In the genomic region with DNA sequence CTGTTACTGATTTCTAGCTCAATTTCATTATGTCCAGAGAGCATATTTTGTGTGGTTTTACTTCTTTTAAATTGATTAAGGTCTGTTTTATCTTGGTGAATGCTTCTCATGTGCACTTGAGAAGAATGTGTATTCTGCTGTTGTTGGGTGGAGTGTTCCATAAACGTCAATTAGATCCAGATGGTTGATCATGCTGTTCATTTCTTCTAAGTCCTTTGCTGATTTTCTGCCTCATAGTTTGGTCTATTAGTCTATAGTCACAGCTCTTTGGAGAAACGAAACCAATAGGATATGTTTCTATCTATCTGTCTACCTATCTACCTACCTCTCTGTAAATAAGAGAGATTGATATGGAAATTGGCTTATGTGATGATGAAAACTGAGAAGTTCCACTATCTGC, we compare ENCODE assay signal across 2 cellular contexts.
TF ChIP-seq lines count a peak whose summit lies in the region.

No MANE protein-coding gene starts in this region.

TF ChIP-seq in A549, 52 proteins besides CTCF, POLR2A, EP300 and RAD21:
- TF ChIP-seq CBX8 (IDR thresholded peaks at IDR 0.05) (no peak), HEYL (CRISPR knock-in tag; IDR thresholded peaks at IDR 0.05) (no peak), KDM1A (IDR thresholded peaks at IDR 0.05; ENCODE audit: low read depth) (no peak), CHD4 (IDR thresholded peaks at IDR 0.05; ENCODE audit: borderline replicate concordance) (no peak), CEBPB (IDR thresholded peaks at IDR 0.05) (no peak), FOSB (CRISPR knock-in tag; IDR thresholded peaks at IDR 0.05) (no peak), ESRRA (IDR thresholded peaks at IDR 0.05; ENCODE audit: borderline replicate concordance, low read length) (no peak), HOXB13 (CRISPR knock-in tag; IDR thresholded peaks at IDR 0.05; ENCODE audit: low read depth) (no peak), NR3C1 (IDR thresholded peaks at IDR 0.05) (no peak), BHLHE40 (IDR thresholded peaks at IDR 0.05; ENCODE audit: low read depth, low read length) (no peak), ZFP36 (IDR thresholded peaks at IDR 0.05; ENCODE audit: borderline replicate concordance, partially characterized antibody) (no peak), ZSCAN20 (CRISPR knock-in tag; IDR thresholded peaks at IDR 0.05) (no peak), FOXS1 (CRISPR knock-in tag; IDR thresholded peaks at IDR 0.05) (no peak), HOXB5 (CRISPR knock-in tag; IDR thresholded peaks at IDR 0.05) (no peak), NPAS2 (CRISPR knock-in tag; IDR thresholded peaks at IDR 0.05; ENCODE audit: borderline replicate concordance) (no peak)
- TF ChIP-seq, protein P1, sequence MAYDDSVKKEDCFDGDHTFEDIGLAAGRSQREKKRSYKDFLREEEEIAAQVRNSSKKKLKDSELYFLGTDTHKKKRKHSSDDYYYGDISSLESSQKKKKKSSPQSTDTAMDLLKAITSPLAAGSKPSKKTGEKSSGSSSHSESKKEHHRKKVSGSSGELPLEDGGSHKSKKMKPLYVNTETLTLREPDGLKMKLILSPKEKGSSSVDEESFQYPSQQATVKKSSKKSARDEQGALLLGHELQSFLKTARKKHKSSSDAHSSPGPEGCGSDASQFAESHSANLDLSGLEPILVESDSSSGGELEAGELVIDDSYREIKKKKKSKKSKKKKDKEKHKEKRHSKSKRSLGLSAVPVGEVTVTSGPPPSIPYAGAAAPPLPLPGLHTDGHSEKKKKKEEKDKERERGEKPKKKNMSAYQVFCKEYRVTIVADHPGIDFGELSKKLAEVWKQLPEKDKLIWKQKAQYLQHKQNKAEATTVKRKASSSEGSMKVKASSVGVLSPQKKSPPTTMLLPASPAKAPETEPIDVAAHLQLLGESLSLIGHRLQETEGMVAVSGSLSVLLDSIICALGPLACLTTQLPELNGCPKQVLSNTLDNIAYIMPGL (CRISPR knock-in tag; IDR thresholded peaks at IDR 0.05; ENCODE audit: borderline replicate concordance) = no peak

TF ChIP-seq in GM12878, 131 proteins besides CTCF, POLR2A, EP300 and RAD21:
- TF ChIP-seq, protein P2, sequence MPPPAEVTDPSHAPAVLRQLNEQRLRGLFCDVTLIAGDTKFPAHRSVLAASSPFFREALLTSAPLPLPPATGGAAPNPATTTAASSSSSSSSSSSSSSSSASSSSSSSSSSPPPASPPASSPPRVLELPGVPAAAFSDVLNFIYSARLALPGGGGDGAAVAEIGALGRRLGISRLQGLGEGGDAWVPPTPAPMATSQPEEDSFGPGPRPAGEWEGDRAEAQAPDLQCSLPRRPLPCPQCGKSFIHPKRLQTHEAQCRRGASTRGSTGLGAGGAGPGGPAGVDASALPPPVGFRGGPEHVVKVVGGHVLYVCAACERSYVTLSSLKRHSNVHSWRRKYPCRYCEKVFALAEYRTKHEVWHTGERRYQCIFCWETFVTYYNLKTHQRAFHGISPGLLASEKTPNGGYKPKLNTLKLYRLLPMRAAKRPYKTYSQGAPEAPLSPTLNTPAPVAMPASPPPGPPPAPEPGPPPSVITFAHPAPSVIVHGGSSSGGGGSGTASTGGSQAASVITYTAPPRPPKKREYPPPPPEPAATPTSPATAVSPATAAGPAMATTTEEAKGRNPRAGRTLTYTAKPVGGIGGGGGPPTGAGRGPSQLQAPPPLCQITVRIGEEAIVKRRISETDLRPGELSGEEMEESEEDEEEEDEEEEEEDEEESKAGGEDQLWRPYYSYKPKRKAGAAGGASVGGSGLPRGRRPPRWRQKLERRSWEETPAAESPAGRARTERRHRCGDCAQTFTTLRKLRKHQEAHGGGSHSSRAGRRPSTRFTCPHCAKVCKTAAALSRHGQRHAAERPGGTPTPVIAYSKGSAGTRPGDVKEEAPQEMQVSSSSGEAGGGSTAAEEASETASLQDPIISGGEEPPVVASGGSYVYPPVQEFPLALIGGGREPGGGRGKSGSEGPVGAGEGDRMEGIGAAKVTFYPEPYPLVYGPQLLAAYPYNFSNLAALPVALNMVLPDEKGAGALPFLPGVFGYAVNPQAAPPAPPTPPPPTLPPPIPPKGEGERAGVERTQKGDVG (CRISPR knock-in tag; IDR thresholded peaks at IDR 0.05) = no peak
- TF ChIP-seq EZH2 (IDR thresholded peaks at IDR 0.05; ENCODE audit: borderline replicate concordance, control insufficient read depth, low read depth, low read length) = no peak
- TF ChIP-seq, protein P3, sequence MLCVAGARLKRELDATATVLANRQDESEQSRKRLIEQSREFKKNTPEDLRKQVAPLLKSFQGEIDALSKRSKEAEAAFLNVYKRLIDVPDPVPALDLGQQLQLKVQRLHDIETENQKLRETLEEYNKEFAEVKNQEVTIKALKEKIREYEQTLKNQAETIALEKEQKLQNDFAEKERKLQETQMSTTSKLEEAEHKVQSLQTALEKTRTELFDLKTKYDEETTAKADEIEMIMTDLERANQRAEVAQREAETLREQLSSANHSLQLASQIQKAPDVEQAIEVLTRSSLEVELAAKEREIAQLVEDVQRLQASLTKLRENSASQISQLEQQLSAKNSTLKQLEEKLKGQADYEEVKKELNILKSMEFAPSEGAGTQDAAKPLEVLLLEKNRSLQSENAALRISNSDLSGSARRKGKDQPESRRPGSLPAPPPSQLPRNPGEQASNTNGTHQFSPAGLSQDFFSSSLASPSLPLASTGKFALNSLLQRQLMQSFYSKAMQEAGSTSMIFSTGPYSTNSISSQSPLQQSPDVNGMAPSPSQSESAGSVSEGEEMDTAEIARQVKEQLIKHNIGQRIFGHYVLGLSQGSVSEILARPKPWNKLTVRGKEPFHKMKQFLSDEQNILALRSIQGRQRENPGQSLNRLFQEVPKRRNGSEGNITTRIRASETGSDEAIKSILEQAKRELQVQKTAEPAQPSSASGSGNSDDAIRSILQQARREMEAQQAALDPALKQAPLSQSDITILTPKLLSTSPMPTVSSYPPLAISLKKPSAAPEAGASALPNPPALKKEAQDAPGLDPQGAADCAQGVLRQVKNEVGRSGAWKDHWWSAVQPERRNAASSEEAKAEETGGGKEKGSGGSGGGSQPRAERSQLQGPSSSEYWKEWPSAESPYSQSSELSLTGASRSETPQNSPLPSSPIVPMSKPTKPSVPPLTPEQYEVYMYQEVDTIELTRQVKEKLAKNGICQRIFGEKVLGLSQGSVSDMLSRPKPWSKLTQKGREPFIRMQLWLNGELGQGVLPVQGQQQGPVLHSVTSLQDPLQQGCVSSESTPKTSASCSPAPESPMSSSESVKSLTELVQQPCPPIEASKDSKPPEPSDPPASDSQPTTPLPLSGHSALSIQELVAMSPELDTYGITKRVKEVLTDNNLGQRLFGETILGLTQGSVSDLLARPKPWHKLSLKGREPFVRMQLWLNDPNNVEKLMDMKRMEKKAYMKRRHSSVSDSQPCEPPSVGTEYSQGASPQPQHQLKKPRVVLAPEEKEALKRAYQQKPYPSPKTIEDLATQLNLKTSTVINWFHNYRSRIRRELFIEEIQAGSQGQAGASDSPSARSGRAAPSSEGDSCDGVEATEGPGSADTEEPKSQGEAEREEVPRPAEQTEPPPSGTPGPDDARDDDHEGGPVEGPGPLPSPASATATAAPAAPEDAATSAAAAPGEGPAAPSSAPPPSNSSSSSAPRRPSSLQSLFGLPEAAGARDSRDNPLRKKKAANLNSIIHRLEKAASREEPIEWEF (IDR thresholded peaks at IDR 0.05; ENCODE audit: insufficient replicate concordance, low read depth, low read length) = no peak
- TF ChIP-seq MEF2B (IDR thresholded peaks at IDR 0.05; ENCODE audit: partially characterized antibody, poor library complexity, severe bottlenecking) = no peak
- TF ChIP-seq, protein P4, sequence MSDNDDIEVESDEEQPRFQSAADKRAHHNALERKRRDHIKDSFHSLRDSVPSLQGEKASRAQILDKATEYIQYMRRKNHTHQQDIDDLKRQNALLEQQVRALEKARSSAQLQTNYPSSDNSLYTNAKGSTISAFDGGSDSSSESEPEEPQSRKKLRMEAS (IDR thresholded peaks at IDR 0.05; ENCODE audit: low read depth, low read length) = no peak
